19 cellular contexts compared by ENCODE assay signal in genomic region chr9:89679006-89679395, GRCh38.
A peak's percentile ranks its signal among the peaks of the same experiment; 100 is the strongest.
DNase-seq lines count a peak whose midpoint lies in the region; ATAC-seq and TF ChIP-seq lines count a peak whose summit lies in the region.
"Had no signal": no experiment of that assay in that cellular context is flagged by ENCODE, and none has a peak within 500 bp of the region (broad histone marks: within the 10 kb centered on the region; RNA-seq: fewer than 3 reads in every experiment).

No MANE protein-coding gene starts in this region.

- no peak for ATAC-seq in GM18909 (IDR thresholded peaks at IDR 0.05; ENCODE audit: poor library complexity, unreplicated experiment)
- ATAC-seq: A549, GM12878 had no signal

- no peak overlapping the region for H3K9ac ChIP-seq in HUES6 (ENCODE audit: low read length)
- peak overlapping the region; percentile 58; the same call in 1 of the 2 replicates for H3K9ac ChIP-seq in iPS-20b (ENCODE audit: low read depth, low read length)
- H3K9ac ChIP-seq: SK-N-SH had no signal

- H3K4me1 ChIP-seq in HUES6 (ENCODE audit: control insufficient read depth, insufficient read depth, low read length) = peaks cover 54% of the 10 kb centered on the region
- H3K4me1 ChIP-seq in iPS-20b (ENCODE audit: insufficient read depth, low read length) = peaks cover 46% of the 10 kb centered on the region
- H3K4me1 ChIP-seq: A549 had no signal

- no peak overlapping the region for H3K4me3 ChIP-seq in HUES6 (ENCODE audit: low read depth, low read length)
- peak overlapping the region; percentile 49; the same call in 1 of the 2 replicates for H3K4me3 ChIP-seq in iPS-20b (ENCODE audit: low read length)
- H3K4me3 ChIP-seq: A549, GM12878, PC-9 had no signal

- CTCF ChIA-PET in activated naive CD4-positive, alpha-beta T cell treated with anti-CD3 and anti-CD28 coated beads for 36 hours (lab: Charles Lee) = no interaction called here

- H3K9me3 Mint-ChIP-seq in brain = peaks cover 0 to 20% (median 0%) of the 10 kb centered on the region in 5 experiments
- H3K9me3 Mint-ChIP-seq in activated naive CD4-positive, alpha-beta T cell treated with anti-CD3 and anti-CD28 coated beads for 36 hours = no peaks in the 10 kb centered on the region

- intact Hi-C loops in activated naive CD4-positive, alpha-beta T cell treated with anti-CD3 and anti-CD28 coated beads for 36 hours (cut with micrococcal nuclease) = no loop called here

- TF ChIP-seq CTCF in C4-2B (conservative IDR thresholded peaks at IDR 0.05) = no peak
- no peak for TF ChIP-seq CTCF in brain (conservative IDR thresholded peaks at IDR 0.05)

- no peaks in the 10 kb centered on the region for H3K27me3 ChIP-seq in HUES6 (ENCODE audit: control insufficient read depth, insufficient read depth, low read length)
- H3K27me3 ChIP-seq in iPS-20b (ENCODE audit: insufficient read depth, low read length) = peaks cover 51% of the 10 kb centered on the region

- H3K4me1 Mint-ChIP-seq in brain = peaks cover 64% of the 10 kb centered on the region
- H3K4me1 Mint-ChIP-seq in activated naive CD4-positive, alpha-beta T cell treated with anti-CD3 and anti-CD28 coated beads for 36 hours (ENCODE audit: low read depth) = no peaks in the 10 kb centered on the region

- H3K36me3 ChIP-seq in HUES6 (ENCODE audit: control insufficient read depth, insufficient read depth, low read length) (no peaks in the 10 kb centered on the region), iPS-20b (ENCODE audit: insufficient read depth, low read depth, low read length) (no peaks in the 10 kb centered on the region)

- peak overlapping the region; percentile 75 to 97 (median 91) for H3K27ac Mint-ChIP-seq in brain
- H3K27ac Mint-ChIP-seq in activated naive CD4-positive, alpha-beta T cell treated with anti-CD3 and anti-CD28 coated beads for 36 hours = no peak overlapping the region
- H3K27ac Mint-ChIP-seq: B cell had no signal

- peak overlapping the region in 3 of 5 experiments; percentile 36 to 59 (median 57) for H3K4me3 Mint-ChIP-seq in brain
- H3K4me3 Mint-ChIP-seq in activated naive CD4-positive, alpha-beta T cell treated with anti-CD3 and anti-CD28 coated beads for 36 hours = no peak overlapping the region
- H3K4me3 Mint-ChIP-seq: B cell had no signal

- H3K27ac ChIP-seq in C4-2B (peak overlapping the region; percentile 61; the same call in 1 of the 2 replicates), HUES6 (ENCODE audit: low read depth, low read length) (peak overlapping the region; percentile 90; the same call in 1 of the 2 replicates), iPS-20b (ENCODE audit: low read length) (peak overlapping the region; percentile 68)
- H3K27ac ChIP-seq: A549, HL-60, PC-9 had no signal

- DNase-seq in activated naive CD4-positive, alpha-beta T cell treated with anti-CD3 and anti-CD28 coated beads for 36 hours = no peak
- DNase-seq in COLO829 (ENCODE audit: low spot score) (no peak), NCI-H82 treated with DMSO at 0.1 percent for 48 hours (lab: John Stamatoyannopoulos, UW; ENCODE audit: unreplicated experiment) (no peak)
- DNase-seq: HCEC 1CT, KG1, NCI-H2029, NCI-H526, PC-9, RPMI8226 had no signal

- no peaks in the 10 kb centered on the region for H3K27me3 Mint-ChIP-seq in brain
- no peaks in the 10 kb centered on the region for H3K27me3 Mint-ChIP-seq in activated naive CD4-positive, alpha-beta T cell treated with anti-CD3 and anti-CD28 coated beads for 36 hours (ENCODE audit: low read depth)

- H3K9me3 ChIP-seq in HUES6 (ENCODE audit: control insufficient read depth, insufficient read depth, low read depth, low read length) = peaks cover 11% of the 10 kb centered on the region
- H3K9me3 ChIP-seq in iPS-20b (ENCODE audit: insufficient read depth, low read depth, low read length) = 0 out of 2 replicates have a peak, but pooled peaks cover 3% of the 10 kb centered on the region
- H3K9me3 ChIP-seq: A549, SK-N-SH had no signal

- H3K36me3 Mint-ChIP-seq in brain = no peaks in the 10 kb centered on the region
- H3K36me3 Mint-ChIP-seq in activated naive CD4-positive, alpha-beta T cell treated with anti-CD3 and anti-CD28 coated beads for 36 hours (ENCODE audit: low read depth) = no peaks in the 10 kb centered on the region
